ENCODE assay signal across 16 cellular contexts in the genomic region with DNA sequence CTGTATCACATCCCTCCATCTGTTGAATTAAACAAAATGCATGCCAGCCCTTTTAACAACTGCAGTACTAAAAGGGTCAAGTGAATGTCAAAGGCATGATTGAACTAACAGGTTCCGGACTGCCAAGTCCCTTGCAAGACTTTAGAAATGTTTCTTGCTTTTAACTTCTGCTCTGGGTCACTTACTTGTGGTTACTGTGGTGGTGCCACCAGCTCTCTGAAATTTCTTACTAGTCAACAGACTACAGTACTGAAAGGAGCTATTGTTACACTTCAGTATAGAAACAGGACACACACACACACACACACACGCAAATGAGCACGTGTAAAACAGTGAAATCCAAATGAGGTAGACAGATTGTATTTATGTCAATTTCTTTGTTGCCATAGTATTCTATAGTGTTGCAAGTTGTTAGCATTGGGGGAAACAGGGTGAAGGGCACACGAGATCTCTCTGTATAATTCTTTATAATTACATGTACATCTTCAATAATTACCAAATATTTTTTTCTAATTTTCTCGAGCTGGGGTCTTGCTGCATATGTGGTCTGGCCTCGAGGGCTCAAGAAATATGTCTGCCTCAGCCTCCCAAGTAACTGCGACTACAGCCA.
DNase-seq lines count a peak whose midpoint lies in the region; ATAC-seq, FAIRE-seq and TF ChIP-seq lines count a peak whose summit lies in the region.
"Had no signal": no experiment of that assay in that cellular context is flagged by ENCODE, and none has a peak within 500 bp of the region (broad histone marks: within the 10 kb centered on the region; RNA-seq: fewer than 3 reads in every experiment).

No MANE protein-coding gene starts in this region.

- no TSS peak for BruUV-seq in GM12878 (replicated peaks; lab: Mats Ljungman, UMichigan)

- ATAC-seq in GM19463 (IDR thresholded peaks at IDR 0.05; ENCODE audit: unreplicated experiment) (peak; percentile 79), HG03342 (IDR thresholded peaks at IDR 0.05; ENCODE audit: unreplicated experiment) (peak; percentile 79), GM12878 (peak; percentile 93), aorta (ENCODE audit: low FRiP score) (no peak)
- ATAC-seq: naive thymus-derived CD8-positive, alpha-beta T cell had no signal

- no peak for FAIRE-seq in GM12878 (lab: Jason Lieb, UNC)

- no peak for TF ChIP-seq POLR2A in GM12878 (IDR thresholded peaks at IDR 0.05; ENCODE audit: low read depth, low read length)

- H3K4me3 ChIP-seq in GM06990 (replicated peaks; ENCODE audit: low read depth, low read length) = no peak overlapping the region
- no peak overlapping the region for H3K4me3 ChIP-seq in GM12878
- H3K4me3 ChIP-seq in aorta (ENCODE audit: low read length in 2 of 2) = no peak overlapping the region
- H3K4me3 ChIP-seq: PC-9, skin epidermis, tibial nerve had no signal

- 7% methylated on average over 7 of the region's 7 CpGs for WGBS in GM12878 (ENCODE audit: insufficient coverage, insufficient replicate concordance, low lambda C conversion rate, missing lambda C conversion rate)
- 91 to 95% methylated on average over 7 of the region's 7 CpGs for WGBS in aorta, 2 donors

- CTCF ChIA-PET in GM12878 (lab: Yijun Ruan, JAX) = interaction anchor here (0.6 kb wide), 1 partner anchor 47 kb away, joined by 3 read pairs; no protein-coding TSS in a partner anchor

- no peaks in the 10 kb centered on the region for H3K79me2 ChIP-seq in GM12878 (ENCODE audit: control insufficient read depth, insufficient read depth, low read length)

- SMC1A ChIA-PET in GM12878 (lab: Charles Lee; ENCODE audit: uncharacterized antibody, unreplicated experiment) = no interaction called here

- H3K4me2 ChIP-seq in GM12878 (ENCODE audit: control insufficient read depth, insufficient read depth) = no peak overlapping the region
- H3K4me2 ChIP-seq: PC-9 had no signal

- TF ChIP-seq CTCF in GM06990 (IDR thresholded peaks at IDR 0.05; ENCODE audit: insufficient read depth, low read length, poor library complexity, severe bottlenecking) (no peak), GM12878 (IDR thresholded peaks at IDR 0.05 in 2 of 3, conservative IDR thresholded peaks at IDR 0.05 in 1 of 3; ENCODE audit: control insufficient read depth in 2 of 3, extremely low read depth in 1 of 3, insufficient read depth in 1 of 3, low read depth in 3 of 3, low read length in 3 of 3) (no peak)

- H3K27me3 ChIP-seq in GM06990 (replicated peaks; ENCODE audit: control insufficient read depth, insufficient read depth, low read length) (no peaks in the 10 kb centered on the region), GM12878 (replicated peaks in 1 of 2; ENCODE audit: control insufficient read depth in 2 of 2, insufficient read depth in 2 of 2, low read length in 1 of 2) (peaks cover 0 to 3% of the 10 kb centered on the region in 2 experiments; a peak in 1 of 4 replicates), aorta (ENCODE audit: control insufficient read depth in 1 of 2, insufficient read depth in 2 of 2, low read length in 1 of 2) (no peaks in the 10 kb centered on the region)
- H3K27me3 ChIP-seq: tibial nerve had no signal

- H3K9me3 ChIP-seq in GM12878 (replicated peaks; ENCODE audit: control insufficient read depth, insufficient read depth, low read length) (no peaks in the 10 kb centered on the region), aorta (ENCODE audit: control insufficient read depth, low read length) (no peaks in the 10 kb centered on the region)
- H3K9me3 ChIP-seq: tibial nerve had no signal

- POLR2A ChIA-PET in GM12878 (lab: Charles Lee) = no interaction called here

- 0 out of 4 replicates have a peak, but pooled peaks of 1 of the 2 experiments have one; percentile 33 for TF ChIP-seq EP300 in GM12878 (IDR thresholded peaks at IDR 0.05; ENCODE audit: borderline replicate concordance in 1 of 2, control insufficient read depth in 1 of 2, low read depth in 2 of 2, low read length in 2 of 2)

- H3K36me3 ChIP-seq in GM06990 (ENCODE audit: control insufficient read depth, insufficient read depth, low read length) (no peaks in the 10 kb centered on the region), GM12878 (ENCODE audit: control insufficient read depth in 2 of 2, insufficient read depth in 2 of 2, low read length in 1 of 2) (no peaks in the 10 kb centered on the region), aorta (ENCODE audit: control insufficient read depth in 1 of 2, insufficient read depth in 2 of 2, low read length in 1 of 2) (no peaks in the 10 kb centered on the region)
- H3K36me3 ChIP-seq: tibial nerve had no signal

- TF ChIP-seq RAD21 in GM12878 (IDR thresholded peaks at IDR 0.05; ENCODE audit: insufficient read depth, low read depth, low read length) = no peak

- H4K20me1 ChIP-seq in GM12878 (ENCODE audit: control insufficient read depth, insufficient read depth) = no peaks in the 10 kb centered on the region

- intact Hi-C loops in GM12878 (cut with micrococcal nuclease; ENCODE audit: unreplicated experiment) (no loop called here), aorta (cut with DNase I) (no loop called here)

- H3K27ac ChIP-seq in GM12878 (ENCODE audit: control insufficient read depth, insufficient read depth) (no peak overlapping the region), aorta (ENCODE audit: low read depth in 1 of 2, low read length in 2 of 2) (no peak overlapping the region)
- H3K27ac ChIP-seq: PC-9, skin epidermis, tibial nerve had no signal

- RAD21 ChIA-PET in GM12878 (lab: Charles Lee; ENCODE audit: unreplicated experiment) = no interaction called here

- no peak overlapping the region for H2AFZ ChIP-seq in GM12878 (ENCODE audit: control insufficient read depth, low read depth, low read length)
- H2AFZ ChIP-seq: PC-9 had no signal

- in situ Hi-C loops in GM12878 (cut with MboI) = no loop called here

- H3K9ac ChIP-seq in GM12878 (ENCODE audit: control insufficient read depth, insufficient read depth, low read length) = no peak overlapping the region

- DNase-seq in GM06990 (ENCODE audit: extremely low read depth, insufficient read length) (peak; percentile 52), GM12878 (ENCODE audit: low read depth, low spot score) (peak; percentile 17), aorta (no peak), DMS79 treated with DMSO at 0.1 percent for 48 hours (lab: John Stamatoyannopoulos, UW) (no peak), NCI-H446 treated with DMSO at 0.1 percent for 48 hours (lab: John Stamatoyannopoulos, UW) (no peak), AG20443 (ENCODE audit: low spot score) (no peak)
- DNase-seq: activated CD8-positive, alpha-beta memory T cell treated with anti-CD3 and anti-CD28 coated beads for 24 hours; AML-193; GDM1; naive thymus-derived CD8-positive, alpha-beta T cell; NCI-H2107; PC-9 had no signal

- H3K4me1 ChIP-seq in GM12878 (ENCODE audit: control insufficient read depth, insufficient read depth, low read length) = no peaks in the 10 kb centered on the region
- no peaks in the 10 kb centered on the region for H3K4me1 ChIP-seq in aorta (ENCODE audit: control insufficient read depth in 1 of 2, insufficient read depth in 2 of 2, low read length in 2 of 2)

TF ChIP-seq in GM12878, 131 proteins besides CTCF, POLR2A, EP300 and RAD21:
- TF ChIP-seq BHLHE40 (IDR thresholded peaks at IDR 0.05; ENCODE audit: borderline replicate concordance in 1 of 2, low read depth in 2 of 2, low read length in 1 of 2) = peak; percentile 84
- TF ChIP-seq ATF7 (IDR thresholded peaks at IDR 0.05; ENCODE audit: low read depth) = no peak
- peak; percentile 11; the same call in 1 of the 2 replicates for TF ChIP-seq RUNX3 (IDR thresholded peaks at IDR 0.05; ENCODE audit: low read length)
- no peak for TF ChIP-seq CHD2 (IDR thresholded peaks at IDR 0.05; ENCODE audit: borderline replicate concordance, low read depth, low read length)
- TF ChIP-seq NR2F1 (conservative IDR thresholded peaks at IDR 0.05) = peak; percentile 77
- TF ChIP-seq, protein P1, sequence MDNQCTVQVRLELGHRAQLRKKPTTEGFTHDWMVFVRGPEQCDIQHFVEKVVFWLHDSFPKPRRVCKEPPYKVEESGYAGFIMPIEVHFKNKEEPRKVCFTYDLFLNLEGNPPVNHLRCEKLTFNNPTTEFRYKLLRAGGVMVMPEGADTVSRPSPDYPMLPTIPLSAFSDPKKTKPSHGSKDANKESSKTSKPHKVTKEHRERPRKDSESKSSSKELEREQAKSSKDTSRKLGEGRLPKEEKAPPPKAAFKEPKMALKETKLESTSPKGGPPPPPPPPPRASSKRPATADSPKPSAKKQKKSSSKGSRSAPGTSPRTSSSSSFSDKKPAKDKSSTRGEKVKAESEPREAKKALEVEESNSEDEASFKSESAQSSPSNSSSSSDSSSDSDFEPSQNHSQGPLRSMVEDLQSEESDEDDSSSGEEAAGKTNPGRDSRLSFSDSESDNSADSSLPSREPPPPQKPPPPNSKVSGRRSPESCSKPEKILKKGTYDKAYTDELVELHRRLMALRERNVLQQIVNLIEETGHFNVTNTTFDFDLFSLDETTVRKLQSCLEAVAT (IDR thresholded peaks at IDR 0.05) = no peak

Comparison
In these comparisons a context has a peak if more than half of its experiments do, and no peak if none do; other contexts are left out.
1. DNase-seq: peak in GM06990 (single experiment) and GM12878 (single experiment); none in aorta (0 of 2), DMS79 treated with DMSO at 0.1 percent for 48 hours (single experiment), NCI-H446 treated with DMSO at 0.1 percent for 48 hours (single experiment) and AG20443 (single experiment).